ENCODE assay signal across 21 cellular contexts in genomic region chr4:183175631-183176232, GRCh38.
A peak's percentile ranks its signal among the peaks of the same experiment; 100 is the strongest.
DNase-seq lines count a peak whose midpoint lies in the region; ATAC-seq, FAIRE-seq and TF ChIP-seq lines count a peak whose summit lies in the region.
"Had no signal": no experiment of that assay in that cellular context is flagged by ENCODE, and none has a peak within 500 bp of the region (broad histone marks: within the 10 kb centered on the region; RNA-seq: fewer than 3 reads in every experiment).

No MANE protein-coding gene starts in this region.

- H3K36me3 ChIP-seq in HEK293 (ENCODE audit: control insufficient read depth in 2 of 2, insufficient read depth in 1 of 2, low read length in 2 of 2) (no peaks in the 10 kb centered on the region), keratinocyte (ENCODE audit: control insufficient read depth in 2 of 2, extremely low read depth in 1 of 2, insufficient read depth in 2 of 2, low read length in 2 of 2) (no peaks in the 10 kb centered on the region)
- H3K36me3 ChIP-seq: BLaER1, Peyer's patch, tibial nerve had no signal

- dilution Hi-C loops in keratinocyte (cut with MboI; ENCODE audit: extremely low pct_ligation_motif_present, low sequenced_read_pairs), result no loop called here

- H3K9me3 ChIP-seq in HEK293 (ENCODE audit: control insufficient read depth, insufficient read depth, low read depth, low read length), result no peaks in the 10 kb centered on the region
- H3K9me3 ChIP-seq in keratinocyte (ENCODE audit: control insufficient read depth, low read depth, low read length), result no peaks in the 10 kb centered on the region
- H3K9me3 ChIP-seq: BLaER1, body of pancreas, Peyer's patch, tibial nerve had no signal

- POLR2A ChIA-PET in HEK293 (lab: Yijun Ruan, JAX), result interaction anchor here (1.0 kb wide), 1 partner anchor 8 kb away, joined by 3 read pairs; no protein-coding TSS in a partner anchor

- H3K27ac ChIP-seq in HEK293 (ENCODE audit: extremely low read depth, low read depth, low read length) (no peak overlapping the region), keratinocyte (ENCODE audit: control insufficient read depth, insufficient read depth, low read length) (no peak overlapping the region)
- H3K27ac ChIP-seq: BLaER1, body of pancreas, Peyer's patch, tibial nerve had no signal

- peaks cover 38% of the 10 kb centered on the region for H3K79me2 ChIP-seq in keratinocyte (ENCODE audit: control insufficient read depth, insufficient read depth, low read length)

- no peak overlapping the region for H3K9ac ChIP-seq in keratinocyte (ENCODE audit: control insufficient read depth, extremely low read depth, insufficient read depth, low read length)
- H3K9ac ChIP-seq: BLaER1 had no signal

- no peak overlapping the region for H2AFZ ChIP-seq in keratinocyte (ENCODE audit: control insufficient read depth, low read length)

- ATAC-seq in GM18520 (IDR thresholded peaks at IDR 0.05; ENCODE audit: unreplicated experiment), result no peak
- ATAC-seq: body of pancreas; left colon; naive thymus-derived CD8-positive, alpha-beta T cell had no signal

- TF ChIP-seq CTCF in HEK293 (tag by site-specific recombination; IDR thresholded peaks at IDR 0.05), result no peak
- no peak for TF ChIP-seq CTCF in keratinocyte (optimal IDR thresholded peaks at IDR 0.05 in 1 of 3, IDR thresholded peaks at IDR 0.05 in 1 of 3, conservative IDR thresholded peaks at IDR 0.05 in 1 of 3; ENCODE audit: extremely low read depth in 1 of 3, insufficient read depth in 2 of 3, low read length in 3 of 3)
- no peak for TF ChIP-seq CTCF in GM20000 (IDR thresholded peaks at IDR 0.05; ENCODE audit: extremely low read depth, missing control alignments)

- peak; percentile 78 for FAIRE-seq in keratinocyte (lab: Jason Lieb, UNC)
- FAIRE-seq: endometrium had no signal

- no peaks in the 10 kb centered on the region for H3K27me3 ChIP-seq in keratinocyte (ENCODE audit: control insufficient read depth, extremely low read depth, insufficient read depth, low read length)
- H3K27me3 ChIP-seq: BLaER1, body of pancreas, Peyer's patch, tibial nerve had no signal

- DNase-seq in ACHN (peak; percentile 9), amniotic epithelial cell (ENCODE audit: low read depth) (peak; percentile 48), keratinocyte (ENCODE audit: low read depth, low spot score) (no peak), activated gamma-delta T cell (lab: John Stamatoyannopoulos, UW) (no peak), GM20000 (ENCODE audit: low spot score) (no peak)
- no peak for DNase-seq in activated CD8-positive, alpha-beta memory T cell treated with anti-CD3 and anti-CD28 coated beads, Interleukin-2, amount 50 U/mL, for 48 hours
- DNase-seq: activated CD4-positive, alpha-beta memory T cell treated with anti-CD3 and anti-CD28 coated beads for 36 hours; body of pancreas; glutamatergic neuron; KG1; left colon; naive thymus-derived CD8-positive, alpha-beta T cell; NCI-H1694; NCI-H526; Peyer's patch; retina had no signal

- no peak overlapping the region for H3K4me2 ChIP-seq in keratinocyte (ENCODE audit: control insufficient read depth, extremely low read depth, insufficient read depth, low read depth, low read length)
- H3K4me2 ChIP-seq: BLaER1 had no signal

- H3K4me1 ChIP-seq in HEK293 (ENCODE audit: control insufficient read depth, insufficient read depth, low read length), result peaks cover 25% of the 10 kb centered on the region
- peaks cover 6% of the 10 kb centered on the region for H3K4me1 ChIP-seq in keratinocyte (ENCODE audit: control insufficient read depth, extremely low read depth, insufficient read depth, low read length)
- H3K4me1 ChIP-seq: BLaER1, Peyer's patch had no signal

- CTCF ChIA-PET in HEK293 (lab: Yijun Ruan, JAX), result no interaction called here

- H3K4me3 ChIP-seq in HEK293 (ENCODE audit: low read depth, low read length) (no peak overlapping the region), keratinocyte (ENCODE audit: control insufficient read depth in 2 of 3, extremely low read depth in 1 of 3, insufficient read depth in 2 of 3, low read depth in 1 of 3, low read length in 3 of 3) (no peak overlapping the region)
- H3K4me3 ChIP-seq: BLaER1, body of pancreas, Peyer's patch, tibial nerve had no signal

- in situ Hi-C loops in ACHN (cut with HindIII; ENCODE audit: low pct_ligation_motif_present, low pct_unique_long_range_greater_than_20kb, low sequenced_read_pairs), result no loop called here

- no peaks in the 10 kb centered on the region for H3K9me1 ChIP-seq in keratinocyte (ENCODE audit: control insufficient read depth, extremely low read depth, insufficient read depth, low read length)

- H4K20me1 ChIP-seq in keratinocyte (ENCODE audit: control insufficient read depth, extremely low read depth, insufficient read depth, low read length), result peaks cover 3% of the 10 kb centered on the region
- H4K20me1 ChIP-seq: BLaER1 had no signal

TF ChIP-seq in HEK293, 187 proteins besides CTCF, POLR2A, EP300 and RAD21 (continues in another document):
- TF ChIP-seq ZNF394 (tag by site-specific recombination; IDR thresholded peaks at IDR 0.05; ENCODE audit: borderline replicate concordance), result no peak
- TF ChIP-seq PRDM6 (tag by site-specific recombination; IDR thresholded peaks at IDR 0.05), result peak; percentile 43; the same call in 1 of the 2 replicates
- TF ChIP-seq ZNF768 (tag by site-specific recombination; IDR thresholded peaks at IDR 0.05), result no peak
- TF ChIP-seq ZBTB6 (tag by site-specific recombination; IDR thresholded peaks at IDR 0.05), result no peak
- TF ChIP-seq ZNF544 (tag by site-specific recombination; IDR thresholded peaks at IDR 0.05), result no peak
- TF ChIP-seq ZNF639 (tag by site-specific recombination; IDR thresholded peaks at IDR 0.05), result no peak

Comparison
In these comparisons a context has a peak if more than half of its experiments do, and no peak if none do; other contexts are left out.
1. DNase-seq: peak in ACHN (single experiment) and amniotic epithelial cell (single experiment); none in keratinocyte (single experiment), activated gamma-delta T cell (single experiment), activated CD8-positive, alpha-beta memory T cell treated with anti-CD3 and anti-CD28 coated beads, Interleukin-2, amount 50 U/mL, for 48 hours (single experiment) and GM20000 (single experiment).